In the genomic region with DNA sequence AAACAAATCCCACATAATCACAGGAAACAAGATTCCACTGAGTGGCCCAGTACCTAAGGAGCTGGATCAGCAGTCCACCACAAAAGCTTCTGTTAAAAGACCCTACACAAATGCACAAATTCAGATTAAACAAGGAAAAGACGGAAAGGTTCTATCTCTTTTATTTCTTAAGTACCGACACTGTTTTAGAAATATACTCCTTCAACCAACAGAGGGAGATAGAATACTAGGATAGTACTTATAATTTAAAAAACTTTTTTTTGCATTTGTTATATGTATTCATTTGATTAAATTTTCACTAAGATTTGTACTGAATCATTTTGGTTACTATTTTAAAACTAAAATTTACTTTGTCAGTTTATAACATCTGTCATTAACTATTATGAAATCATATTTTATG, we compare ENCODE assay signal across 11 cellular contexts. TPM values are rescaled to one million over a fixed set of nuclear protein-coding genes. Genes with fewer than 3 reads are reported as not detected.
DNase-seq lines count a peak whose midpoint lies in the region; ATAC-seq, FAIRE-seq and TF ChIP-seq lines count a peak whose summit lies in the region.
"Had no signal": no experiment of that assay in that cellular context is flagged by ENCODE, and none has a peak within 500 bp of the region (broad histone marks: within the 10 kb centered on the region; RNA-seq: fewer than 3 reads in every experiment).

No MANE protein-coding gene starts in this region.

- ATAC-seq in body of pancreas: no peak
- no peak for ATAC-seq in stimulated activated memory B cell treated with anti-CD40 and anti-IgM and Interleukin-4, amounts not matched to agents 10 μg/mL and 1 μg/mL and 100 μg/mL, for 72 hours
- ATAC-seq in activated naive CD8-positive, alpha-beta T cell treated with anti-CD3 and anti-CD28 coated beads, Interleukin-2, amount 50 U/mL, for 24 hours: no peak
- ATAC-seq: naive thymus-derived CD8-positive, alpha-beta T cell had no signal

- POLR2A ChIA-PET in A673 (lab: Charles Lee; ENCODE audit: low non-redundant PET): no interaction called here

- intact Hi-C loops in body of pancreas (cut with DNase I): no loop called here
- intact Hi-C loops in spleen (cut with DNase I; ENCODE audit: low total_unique reads): loop anchor here (5.0 kb wide), 1 partner anchor 414 kb away; no protein-coding TSS in a partner anchor
- intact Hi-C loops in A673 (cut with micrococcal nuclease; ENCODE audit: unreplicated experiment): loop anchor here (5.0 kb wide), 1 partner anchor 779 kb away; no protein-coding TSS in a partner anchor

- H3K27me3 Mint-ChIP-seq in HFFc6 (ENCODE audit: insufficient read depth): no peaks in the 10 kb centered on the region
- H3K27me3 Mint-ChIP-seq in stimulated activated memory B cell treated with anti-CD40 and anti-IgM and Interleukin-4, amounts not matched to agents 10 μg/mL and 1 μg/mL and 100 μg/mL, for 72 hours: no peaks in the 10 kb centered on the region
- H3K27me3 Mint-ChIP-seq in activated naive CD8-positive, alpha-beta T cell treated with anti-CD3 and anti-CD28 coated beads, Interleukin-2, amount 50 U/mL, for 24 hours: no peaks in the 10 kb centered on the region
- H3K27me3 Mint-ChIP-seq: naive thymus-derived CD8-positive, alpha-beta T cell had no signal

- CTCF ChIA-PET in A673 (lab: Charles Lee): interaction anchor here (0.6 kb wide), 2 partner anchors 224 to 371 kb away, joined by 3 to 5 read pairs; no protein-coding TSS in a partner anchor

- no peak overlapping the region for H3K27ac ChIP-seq in body of pancreas
- peak overlapping the region in 1 of 8 donors; percentile 1 for H3K27ac ChIP-seq in spleen
- no peak overlapping the region for H3K27ac ChIP-seq in A673 (ENCODE audit: low read depth, low read length, poor library complexity, severe bottlenecking)

- H3K4me1 ChIP-seq in body of pancreas: no peaks in the 10 kb centered on the region
- peaks cover 0 to 48% (median 11%) of the 10 kb centered on the region in 6 donors for H3K4me1 ChIP-seq in spleen
- H3K4me1 ChIP-seq in A673 (ENCODE audit: insufficient read depth, low read length, poor library complexity, severe bottlenecking): peaks cover 8% of the 10 kb centered on the region

- no peak overlapping the region for H3K4me3 Mint-ChIP-seq in HFFc6
- no peak overlapping the region for H3K4me3 Mint-ChIP-seq in stimulated activated memory B cell treated with anti-CD40 and anti-IgM and Interleukin-4, amounts not matched to agents 10 μg/mL and 1 μg/mL and 100 μg/mL, for 72 hours
- H3K4me3 Mint-ChIP-seq in activated naive CD8-positive, alpha-beta T cell treated with anti-CD3 and anti-CD28 coated beads, Interleukin-2, amount 50 U/mL, for 24 hours: no peak overlapping the region
- H3K4me3 Mint-ChIP-seq: naive thymus-derived CD8-positive, alpha-beta T cell had no signal

- H3K27me3 ChIP-seq in body of pancreas (no peaks in the 10 kb centered on the region), spleen (replicated peaks in 1 of 7) (no peaks in the 10 kb centered on the region), A673 (replicated peaks; ENCODE audit: insufficient read depth, low read depth, low read length, poor library complexity) (no peaks in the 10 kb centered on the region)

- H3K9me3 ChIP-seq in body of pancreas (no peaks in the 10 kb centered on the region), spleen (no peaks in the 10 kb centered on the region), A673 (ENCODE audit: low read depth, low read length, poor library complexity, severe bottlenecking) (no peaks in the 10 kb centered on the region)

- FAIRE-seq in islet of Langerhans (lab: Jason Lieb, UNC): peak; percentile 93

- H3K36me3 ChIP-seq in body of pancreas (replicated peaks in 1 of 2; ENCODE audit: insufficient read depth in 1 of 2, low read depth in 2 of 2) (no peaks in the 10 kb centered on the region), spleen (peaks cover 0 to 85% (median 9%) of the 10 kb centered on the region in 6 donors), A673 (ENCODE audit: insufficient read depth, low read length, poor library complexity, severe bottlenecking) (peaks cover 70% of the 10 kb centered on the region)

- peaks cover 19% of the 10 kb centered on the region for H3K4me1 Mint-ChIP-seq in HFFc6 (ENCODE audit: low read depth)
- no peaks in the 10 kb centered on the region for H3K4me1 Mint-ChIP-seq in stimulated activated memory B cell treated with anti-CD40 and anti-IgM and Interleukin-4, amounts not matched to agents 10 μg/mL and 1 μg/mL and 100 μg/mL, for 72 hours
- peaks cover 5% of the 10 kb centered on the region for H3K4me1 Mint-ChIP-seq in activated naive CD8-positive, alpha-beta T cell treated with anti-CD3 and anti-CD28 coated beads, Interleukin-2, amount 50 U/mL, for 24 hours

- peaks cover 18% of the 10 kb centered on the region for H3K36me3 Mint-ChIP-seq in HFFc6 (ENCODE audit: low read depth)
- H3K36me3 Mint-ChIP-seq in stimulated activated memory B cell treated with anti-CD40 and anti-IgM and Interleukin-4, amounts not matched to agents 10 μg/mL and 1 μg/mL and 100 μg/mL, for 72 hours: peaks cover 55% of the 10 kb centered on the region
- peaks cover 59% of the 10 kb centered on the region for H3K36me3 Mint-ChIP-seq in activated naive CD8-positive, alpha-beta T cell treated with anti-CD3 and anti-CD28 coated beads, Interleukin-2, amount 50 U/mL, for 24 hours (ENCODE audit: low read depth)

- no TSS peak for BruUV-seq in A673 (replicated peaks; lab: Mats Ljungman, UMichigan)

- TF ChIP-seq POLR2A in body of pancreas (IDR thresholded peaks at IDR 0.05) (no peak), spleen (IDR thresholded peaks at IDR 0.05) (no peak)

- DNase-seq in HFFc6 (peak; percentile 18), body of pancreas (no peak), spleen (no peak), A673 (ENCODE audit: low spot score) (no peak), NCI-H187 treated with DMSO at 0.1 percent for 48 hours (lab: John Stamatoyannopoulos, UW) (no peak)
- DNase-seq in activated naive CD8-positive, alpha-beta T cell treated with anti-CD3 and anti-CD28 coated beads, Interleukin-2, amount 50 U/mL, for 24 hours: no peak
- DNase-seq: activated gamma-delta T cell, MM.1S had no signal

- WGBS in body of pancreas, 2 donors: 70 to 71% methylated on average over 2 of the region's 2 CpGs
- 67 to 83% (median 73%) methylated on average over 2 of the region's 2 CpGs for WGBS in spleen, 5 donors

- no peaks in the 10 kb centered on the region for H3K9me3 Mint-ChIP-seq in HFFc6
- no peaks in the 10 kb centered on the region for H3K9me3 Mint-ChIP-seq in stimulated activated memory B cell treated with anti-CD40 and anti-IgM and Interleukin-4, amounts not matched to agents 10 μg/mL and 1 μg/mL and 100 μg/mL, for 72 hours
- H3K9me3 Mint-ChIP-seq in activated naive CD8-positive, alpha-beta T cell treated with anti-CD3 and anti-CD28 coated beads, Interleukin-2, amount 50 U/mL, for 24 hours: no peaks in the 10 kb centered on the region
- H3K9me3 Mint-ChIP-seq: naive thymus-derived CD8-positive, alpha-beta T cell had no signal

- TF ChIP-seq CTCF in HFFc6 (IDR thresholded peaks at IDR 0.05) (peak; percentile 82), body of pancreas (IDR thresholded peaks at IDR 0.05) (peak in 6 of 7 experiments; percentile 6 to 27 (median 20)), spleen (IDR thresholded peaks at IDR 0.05 in 8 of 11, conservative IDR thresholded peaks at IDR 0.05 in 3 of 11) (peak in 8 of 11 experiments; percentile 8 to 48 (median 40)), A673 (conservative IDR thresholded peaks at IDR 0.05; ENCODE audit: low read depth, low read length) (no peak; the same call in 1 of the 2 replicates)

- H3K4me3 ChIP-seq in body of pancreas (no peak overlapping the region), spleen (no peak overlapping the region), A673 (ENCODE audit: low read depth, low read length, poor library complexity, severe bottlenecking) (no peak overlapping the region)

- no peak overlapping the region; the same call in 1 of the 2 replicates for H3K27ac Mint-ChIP-seq in HFFc6
- H3K27ac Mint-ChIP-seq in stimulated activated memory B cell treated with anti-CD40 and anti-IgM and Interleukin-4, amounts not matched to agents 10 μg/mL and 1 μg/mL and 100 μg/mL, for 72 hours: no peak overlapping the region
- no peak overlapping the region for H3K27ac Mint-ChIP-seq in activated naive CD8-positive, alpha-beta T cell treated with anti-CD3 and anti-CD28 coated beads, Interleukin-2, amount 50 U/mL, for 24 hours
- H3K27ac Mint-ChIP-seq: naive thymus-derived CD8-positive, alpha-beta T cell had no signal

RNA-seq across cellular contexts. Expression of gene CDC7, which starts 12.5 kb away (rescaled TPM):
- total RNA-seq in HFFc6 (2021; fragmentation: NEBNext Ultra II Directional; extraction: Animal tissue kit (Norgen Biotek cat#: 25700)): 1 to 10 TPM; 3.6 to 8.7 (median 7.5) TPM
- total RNA-seq in body of pancreas: under 1 TPM; 0.66 to 0.78 TPM
- 10 to 100 TPM in 6 of 7 donors, 1 to 10 TPM in 1; 8.0 to 25.3 (median 12.5) TPM for total RNA-seq in spleen
- polyA plus RNA-seq in spleen: 1 to 10 TPM; 3.8 to 6.4 (median 3.8) TPM
- 29.6 and 34.0 TPM in 2 replicates for total RNA-seq in A673 (2021)
